In genomic region chr5:62093411-62093810, GRCh38 we compare ENCODE assay signal across 18 cellular contexts.
A peak's percentile ranks its signal among the peaks of the same experiment; 100 is the strongest.
DNase-seq lines count a peak whose midpoint lies in the region; ATAC-seq and TF ChIP-seq lines count a peak whose summit lies in the region.
"Had no signal": no experiment of that assay in that cellular context is flagged by ENCODE, and none has a peak within 500 bp of the region (broad histone marks: within the 10 kb centered on the region; RNA-seq: fewer than 3 reads in every experiment).

No MANE protein-coding gene starts in this region.

- H2AFZ ChIP-seq in MM.1S (ENCODE audit: low read length) (peak overlapping the region; percentile 17), neuron (ENCODE audit: low read depth, low read length) (peak overlapping the region; percentile 98)

- H3K9ac ChIP-seq in MM.1S (ENCODE audit: low read length) = no peak overlapping the region

- H3K27me3 ChIP-seq in CD4-positive, CD25-positive, alpha-beta regulatory T cell (ENCODE audit: control insufficient read depth, insufficient read depth, low read length) = no peaks in the 10 kb centered on the region
- H3K27me3 ChIP-seq in MM.1S (replicated peaks; ENCODE audit: insufficient read depth, low read length) = no peaks in the 10 kb centered on the region
- no peaks in the 10 kb centered on the region for H3K27me3 ChIP-seq in dorsolateral prefrontal cortex
- H3K27me3 ChIP-seq in neuron (ENCODE audit: insufficient read depth, low read length) = no peaks in the 10 kb centered on the region
- no peaks in the 10 kb centered on the region for H3K27me3 ChIP-seq in tibial nerve

- no peaks in the 10 kb centered on the region for H3F3A ChIP-seq in MM.1S (ENCODE audit: insufficient read depth, low read length)

- no peak for ATAC-seq in CD4-positive, CD25-positive, alpha-beta regulatory T cell (ENCODE audit: low read depth in 2 of 2)
- ATAC-seq in GM18858 (IDR thresholded peaks at IDR 0.05; ENCODE audit: unreplicated experiment) = no peak
- ATAC-seq: activated CD4-positive, CD25-positive, alpha-beta regulatory T cell treated with anti-CD3 and anti-CD28 coated beads, Interleukin-2, amount 50 U/mL, for 24 hours; activated naive CD4-positive, alpha-beta T cell treated with anti-CD3 and anti-CD28 coated beads, Interleukin-2, amount 50 U/mL, for 72 hours; activated T-cell treated with anti-CD3 and anti-CD28 coated beads, Interleukin-2, amount 50 U/mL, for 72 hours had no signal

- no peak for TF ChIP-seq POLR2A in tibial nerve (IDR thresholded peaks at IDR 0.05)

- peak overlapping the region; percentile 45 for H3K4me2 ChIP-seq in MM.1S (ENCODE audit: low read depth, low read length)

- no peak overlapping the region for H3K27ac ChIP-seq in CD4-positive, CD25-positive, alpha-beta regulatory T cell (ENCODE audit: insufficient read depth, low read length, poor library complexity, severe bottlenecking)
- no peak overlapping the region for H3K27ac ChIP-seq in MM.1S (ENCODE audit: low read length)
- H3K27ac ChIP-seq in dorsolateral prefrontal cortex = no peak overlapping the region
- peak overlapping the region in 1 of 4 donors; percentile 39 for H3K27ac ChIP-seq in tibial nerve
- H3K27ac ChIP-seq: epithelial cell of prostate, neutrophil had no signal

- intact Hi-C loops in dorsolateral prefrontal cortex (cut with DNase I) = no loop called here

- H3K9me3 ChIP-seq in CD4-positive, CD25-positive, alpha-beta regulatory T cell (ENCODE audit: control insufficient read depth in 2 of 2, low read length in 2 of 2) = no peaks in the 10 kb centered on the region
- no peaks in the 10 kb centered on the region for H3K9me3 ChIP-seq in MM.1S (replicated peaks; ENCODE audit: insufficient read depth, low read length)
- H3K9me3 ChIP-seq in neuron (ENCODE audit: low read length) = no peaks in the 10 kb centered on the region
- H3K9me3 ChIP-seq in tibial nerve = no peaks in the 10 kb centered on the region
- H3K9me3 ChIP-seq: neutrophil had no signal

- peaks cover 0 to 4% (median 0%) of the 10 kb centered on the region in 4 donors for H3K4me1 Mint-ChIP-seq in CD4-positive, CD25-positive, alpha-beta regulatory T cell

- TF ChIP-seq CTCF in MM.1S (IDR thresholded peaks at IDR 0.05; ENCODE audit: low read length) = no peak
- no peak for TF ChIP-seq CTCF in dorsolateral prefrontal cortex (IDR thresholded peaks at IDR 0.05 in 54 of 56, conservative IDR thresholded peaks at IDR 0.05 in 2 of 56; ENCODE audit: low read depth in 1 of 56, partially characterized antibody in 56 of 56)
- TF ChIP-seq CTCF in tibial nerve (IDR thresholded peaks at IDR 0.05) = no peak

- no peaks in the 10 kb centered on the region for H3K27me3 Mint-ChIP-seq in CD4-positive, CD25-positive, alpha-beta regulatory T cell

- H3K36me3 ChIP-seq in CD4-positive, CD25-positive, alpha-beta regulatory T cell (ENCODE audit: control insufficient read depth, insufficient read depth, low read length) = no peaks in the 10 kb centered on the region
- H3K36me3 ChIP-seq in MM.1S (replicated peaks; ENCODE audit: insufficient read depth, low read length) (no peaks in the 10 kb centered on the region), neuron (ENCODE audit: insufficient read depth, low read length) (no peaks in the 10 kb centered on the region), tibial nerve (no peaks in the 10 kb centered on the region)
- H3K36me3 ChIP-seq: neutrophil had no signal

- H3K9me2 ChIP-seq in MM.1S (replicated peaks; ENCODE audit: insufficient read depth, low read length) = no peaks in the 10 kb centered on the region

- no peaks in the 10 kb centered on the region for H4K20me1 ChIP-seq in MM.1S (ENCODE audit: insufficient read depth, low read length)

- no peaks in the 10 kb centered on the region for H3K36me3 Mint-ChIP-seq in CD4-positive, CD25-positive, alpha-beta regulatory T cell
- H3K36me3 Mint-ChIP-seq: activated naive CD4-positive, alpha-beta T cell treated with anti-CD3 and anti-CD28 coated beads, Interleukin-2, amount 50 U/mL, for 72 hours; brain had no signal

- no peak for DNase-seq in CD4-positive, CD25-positive, alpha-beta regulatory T cell
- DNase-seq in MM.1S (peak; percentile 47), dorsolateral prefrontal cortex (no peak), HuH-7 (ENCODE audit: low spot score) (no peak), cerebellum (ENCODE audit: low spot score) (no peak), tibial nerve (ENCODE audit: low spot score in 2 of 2) (no peak)
- DNase-seq: activated CD8-positive, alpha-beta memory T cell treated with anti-CD3 and anti-CD28 coated beads for 24 hours; activated T-cell treated with anti-CD3 and anti-CD28 coated beads, Interleukin-2, amount 50 U/mL, for 72 hours; NCI-H146; stimulated activated CD4-positive, alpha-beta T cell treated with anti-CD3 and anti-CD28 coated beads, Interleukin-12 subunit alpha, Interleukin-12 subunit beta, amount 100 ng/mL, for 4 hours; T-helper 9 cell had no signal

- peak overlapping the region; percentile 34 for H3K4me3 ChIP-seq in CD4-positive, CD25-positive, alpha-beta regulatory T cell (ENCODE audit: low read depth, low read length)
- H3K4me3 ChIP-seq in MM.1S (ENCODE audit: low read length) (peak overlapping the region; percentile 31), dorsolateral prefrontal cortex (peak overlapping the region in 46 of 59 donors; percentile 0 to 59 (median 28)), neuron (ENCODE audit: low read length) (no peak overlapping the region), tibial nerve (no peak overlapping the region)

- WGBS in tibial nerve, 2 donors = 33 to 38% methylated on average over 2 of the region's 2 CpGs

- no peak for TF ChIP-seq EP300 in tibial nerve (IDR thresholded peaks at IDR 0.05)

- H3K79me2 ChIP-seq in MM.1S (ENCODE audit: low read length) = no peaks in the 10 kb centered on the region

- H3K9me3 Mint-ChIP-seq in CD4-positive, CD25-positive, alpha-beta regulatory T cell = peaks cover 0 to 8% (median 0%) of the 10 kb centered on the region in 7 donors
- H3K9me3 Mint-ChIP-seq: activated naive CD4-positive, alpha-beta T cell treated with anti-CD3 and anti-CD28 coated beads, Interleukin-2, amount 50 U/mL, for 72 hours; activated T-cell treated with anti-CD3 and anti-CD28 coated beads, Interleukin-2, amount 50 U/mL, for 72 hours had no signal

- H3K27ac Mint-ChIP-seq in CD4-positive, CD25-positive, alpha-beta regulatory T cell = no peak overlapping the region
- H3K27ac Mint-ChIP-seq: activated T-cell treated with anti-CD3 and anti-CD28 coated beads, Interleukin-2, amount 50 U/mL, for 72 hours had no signal

- peak overlapping the region in 1 of 4 donors; percentile 44 for H3K4me3 Mint-ChIP-seq in CD4-positive, CD25-positive, alpha-beta regulatory T cell

- H3K4me1 ChIP-seq in CD4-positive, CD25-positive, alpha-beta regulatory T cell (ENCODE audit: control insufficient read depth, insufficient read depth, low read length, poor library complexity, severe bottlenecking) = no peaks in the 10 kb centered on the region
- H3K4me1 ChIP-seq in MM.1S (ENCODE audit: low read length) (peaks cover 4% of the 10 kb centered on the region), neuron (ENCODE audit: insufficient read depth, low read length) (peaks cover 14% of the 10 kb centered on the region), tibial nerve (peaks cover 0 to 6% (median 0%) of the 10 kb centered on the region in 4 donors)

Comparison
In these comparisons a context has a peak if more than half of its experiments do, and no peak if none do; other contexts are left out.
1. H3K4me3 ChIP-seq: peak in CD4-positive, CD25-positive, alpha-beta regulatory T cell (single experiment), MM.1S (single experiment) and dorsolateral prefrontal cortex (46 of 59); none in neuron (single experiment) and tibial nerve (0 of 4).